In genomic region chr19:19662344-19662743, GRCh38 we compare ENCODE assay signal across 9 cellular contexts. TPM values are rescaled to one million over a fixed set of nuclear protein-coding genes. Genes with fewer than 3 reads are reported as not detected.
DNase-seq lines count a peak whose midpoint lies in the region; ATAC-seq and TF ChIP-seq lines count a peak whose summit lies in the region.
"Had no signal": no experiment of that assay in that cellular context is flagged by ENCODE, and none has a peak within 500 bp of the region (broad histone marks: within the 10 kb centered on the region; RNA-seq: fewer than 3 reads in every experiment).

No MANE protein-coding gene starts in this region.

- no peak for TF ChIP-seq CTCF in GM23338 (conservative IDR thresholded peaks at IDR 0.05; ENCODE audit: low read depth in 2 of 2)
- TF ChIP-seq CTCF in WI38 (IDR thresholded peaks at IDR 0.05; ENCODE audit: low read depth, low read length): no peak
- TF ChIP-seq CTCF in heart left ventricle (IDR thresholded peaks at IDR 0.05): no peak

- peaks cover 12% of the 10 kb centered on the region for H4K20me1 ChIP-seq in GM23338 (replicated peaks; ENCODE audit: insufficient read depth)

- H3K9me3 Mint-ChIP-seq in GM23338: no peaks in the 10 kb centered on the region

- 0 out of 2 replicates have a peak, but pooled peaks cover under 1% of the 10 kb centered on the region for H3K9me2 ChIP-seq in GM23338 (ENCODE audit: insufficient read depth)

- 77 to 86% (median 80%) methylated on average over 8 of the region's 8 CpGs for WGBS in heart left ventricle, 4 donors

- peaks cover 18% of the 10 kb centered on the region for H3K4me1 Mint-ChIP-seq in GM23338

- H3K27me3 ChIP-seq in GM23338 (ENCODE audit: insufficient read depth) (no peaks in the 10 kb centered on the region), heart left ventricle (no peaks in the 10 kb centered on the region), skeletal muscle tissue (ENCODE audit: control insufficient read depth in 3 of 3, insufficient read depth in 3 of 3, low read length in 3 of 3) (no peaks in the 10 kb centered on the region)
- H3K27me3 ChIP-seq: uterus had no signal

- peaks cover 39% of the 10 kb centered on the region for H3K36me3 Mint-ChIP-seq in GM23338 (ENCODE audit: low read depth)

- peak overlapping the region; percentile 93; the same call in 1 of the 2 replicates for H3K27ac Mint-ChIP-seq in GM23338

- H3K9ac ChIP-seq in skeletal muscle tissue (ENCODE audit: low read depth in 1 of 3, low read length in 3 of 3): peak overlapping the region; percentile 77 to 96 (median 95)

- no peak for TF ChIP-seq POLR2A in heart left ventricle (IDR thresholded peaks at IDR 0.05)

- peak overlapping the region; percentile 94 for H3K4me2 ChIP-seq in GM23338

- H3K9me3 ChIP-seq in heart left ventricle (no peaks in the 10 kb centered on the region), skeletal muscle tissue (ENCODE audit: control insufficient read depth in 3 of 3, low read length in 3 of 3) (no peaks in the 10 kb centered on the region)
- H3K9me3 ChIP-seq: uterus had no signal

- DNase-seq in GM23338 (ENCODE audit: low spot score) (no peak), heart left ventricle (no peak), NCI-H2029 treated with DMSO at 0.1 percent for 48 hours (lab: John Stamatoyannopoulos, UW) (no peak), NCI-H2227 (lab: John Stamatoyannopoulos, UW; ENCODE audit: unreplicated experiment) (no peak), NCI-H774 (lab: John Stamatoyannopoulos, UW) (no peak)
- DNase-seq: uterus had no signal

- H3K4me1 ChIP-seq in GM23338 (ENCODE audit: insufficient read depth) (peaks cover 10% of the 10 kb centered on the region), heart left ventricle (peaks cover 0 to 28% (median 18%) of the 10 kb centered on the region in 12 donors), skeletal muscle tissue (ENCODE audit: control insufficient read depth in 3 of 3, insufficient read depth in 3 of 3, low read length in 3 of 3) (peaks cover 19 to 24% (median 20%) of the 10 kb centered on the region in 3 donors)

- peaks cover 44% of the 10 kb centered on the region for H3K79me2 ChIP-seq in GM23338 (replicated peaks; ENCODE audit: insufficient read depth)

- ATAC-seq in GM23338: no peak
- ATAC-seq in heart left ventricle: no peak
- ATAC-seq in GM18517 (IDR thresholded peaks at IDR 0.05; ENCODE audit: unreplicated experiment): no peak

- H3F3A ChIP-seq in GM23338 (replicated peaks; ENCODE audit: low read depth): peaks cover 17% of the 10 kb centered on the region

- no peak overlapping the region for H2AFZ ChIP-seq in GM23338

- intact Hi-C loops in heart left ventricle (cut with DNase I): loop anchor here in 4 of 10 donors (5.0 to 10.0 kb wide), 4 partner anchors 112 to 375 kb away; partner anchors contain the start of gene ZNF682 (in 1 of the 4)

- peaks cover 4% of the 10 kb centered on the region for H3K27me3 Mint-ChIP-seq in GM23338 (ENCODE audit: insufficient read depth, low read depth, poor library complexity)

- peak overlapping the region; percentile 92 for H3K4me3 Mint-ChIP-seq in GM23338

- H3K27ac ChIP-seq in GM23338 (ENCODE audit: low read depth) (peak overlapping the region; percentile 80), heart left ventricle (peak overlapping the region in 2 of 12 donors; percentile 93 to 95), skeletal muscle tissue (ENCODE audit: low read depth, low read length) (no peak overlapping the region)

- peak overlapping the region; percentile 95 for H3K4me3 ChIP-seq in GM23338
- H3K4me3 ChIP-seq in WI38 (ENCODE audit: low read depth, low read length): peak overlapping the region; percentile 96
- H3K4me3 ChIP-seq in heart left ventricle: peak overlapping the region in 9 of 12 donors; percentile 78 to 100 (median 96)
- peak overlapping the region; percentile 93 to 99 (median 96) for H3K4me3 ChIP-seq in skeletal muscle tissue (ENCODE audit: low read length in 3 of 3)

- H3K36me3 ChIP-seq in GM23338 (ENCODE audit: insufficient read depth) (peaks cover 15% of the 10 kb centered on the region; the same call in 1 of the 2 replicates), heart left ventricle (peaks cover 0 to 32% (median 24%) of the 10 kb centered on the region in 9 donors), skeletal muscle tissue (ENCODE audit: control insufficient read depth in 3 of 3, insufficient read depth in 3 of 3, low read length in 3 of 3) (peaks cover 25 to 31% (median 28%) of the 10 kb centered on the region in 3 donors)
- H3K36me3 ChIP-seq: uterus had no signal

TF ChIP-seq in GM23338, 12 proteins besides CTCF, POLR2A, EP300 and RAD21:
- TF ChIP-seq CREB1 (CRISPR knock-in tag; IDR thresholded peaks at IDR 0.05; ENCODE audit: low read depth) (no peak), STAT1 (IDR thresholded peaks at IDR 0.05; ENCODE audit: unreplicated experiment) (no peak)
TF ChIP-seq in GM23338: peak in this region for 0.

RNA-seq across cellular contexts. Expression of gene ATP13A1, which starts 1.1 kb away (rescaled TPM):
- 109 and 307 TPM in 2 replicates for total RNA-seq in GM23338 (2014; rRNA removed; shearing (Covaris generic))
- 38.1 and 41.5 TPM in 2 replicates for polyA plus RNA-seq in GM23338 (2016; fragmentation: Nextera tagmentation; extraction: Ambion mirVana)
- total RNA-seq in heart left ventricle: 10 to 100 TPM; 15.7 to 65.8 (median 23.1) TPM
- 10 to 100 TPM; 16.1 to 22.0 TPM for polyA plus RNA-seq in heart left ventricle
- total RNA-seq in skeletal muscle tissue: 23.0 TPM

RNA-seq across cellular contexts. Expression of gene ZNF101, which starts 6.3 kb away (rescaled TPM):
- total RNA-seq in GM23338 (2014; rRNA removed; shearing (Covaris generic)): 46.4 and 51.0 TPM in 2 replicates
- polyA plus RNA-seq in GM23338 (2016; fragmentation: Nextera tagmentation; extraction: Ambion mirVana): 47.9 and 52.9 TPM in 2 replicates
- 1 to 10 TPM; 1.5 to 6.8 (median 3.4) TPM for total RNA-seq in heart left ventricle
- polyA plus RNA-seq in heart left ventricle: 1 to 10 TPM; 3.4 to 3.7 TPM
- 4.7 TPM for total RNA-seq in skeletal muscle tissue

RNA-seq across cellular contexts. Expression of gene GMIP, which starts 18.9 kb away (rescaled TPM):
- 19.8 and 22.1 TPM in 2 replicates for total RNA-seq in GM23338 (2014; rRNA removed; shearing (Covaris generic))
- polyA plus RNA-seq in GM23338 (2016; fragmentation: Nextera tagmentation; extraction: Ambion mirVana) (5.1 and 6.2 TPM in 2 replicates), heart left ventricle (1 to 10 TPM; 2.1 TPM)
- total RNA-seq in heart left ventricle (10 to 100 TPM in 2 of 9 donors, 1 to 10 TPM in 7; 1.1 to 21.7 (median 2.5) TPM), skeletal muscle tissue (3.7 TPM)

RNA-seq across cellular contexts. Expression of gene LPAR2, which starts 34.3 kb away (rescaled TPM):
- total RNA-seq in GM23338 (2014; rRNA removed; shearing (Covaris generic)): 49.5 and 63.1 TPM in 2 replicates
- polyA plus RNA-seq in GM23338 (2016; fragmentation: Nextera tagmentation; extraction: Ambion mirVana) (35.8 and 39.4 TPM in 2 replicates), heart left ventricle (1 to 10 TPM in 1 of 2 donors, under 1 TPM in 1; 0.46 to 1.6 TPM)
- total RNA-seq in heart left ventricle (1 to 10 TPM in 2 of 9 donors, under 1 TPM in 6, not detected in 1; 0.24 to 6.1 (median 0.74) TPM), skeletal muscle tissue (1.6 TPM)

RNA-seq across cellular contexts. Expression of gene PBX4, which starts 43.9 kb away (rescaled TPM):
- total RNA-seq in GM23338 (2014; rRNA removed; shearing (Covaris generic)): 1.5 and 2.6 TPM in 2 replicates
- polyA plus RNA-seq in GM23338 (2016; fragmentation: Nextera tagmentation; extraction: Ambion mirVana) (4.1 and 5.3 TPM in 2 replicates), heart left ventricle (under 1 TPM in 1 of 2 donors, not detected in 1; 0.53 TPM)
- total RNA-seq in heart left ventricle (under 1 TPM in 2 of 9 donors, not detected in 7; 0.43 to 0.69 TPM), skeletal muscle tissue (1.6 TPM)
